In the genomic region with DNA sequence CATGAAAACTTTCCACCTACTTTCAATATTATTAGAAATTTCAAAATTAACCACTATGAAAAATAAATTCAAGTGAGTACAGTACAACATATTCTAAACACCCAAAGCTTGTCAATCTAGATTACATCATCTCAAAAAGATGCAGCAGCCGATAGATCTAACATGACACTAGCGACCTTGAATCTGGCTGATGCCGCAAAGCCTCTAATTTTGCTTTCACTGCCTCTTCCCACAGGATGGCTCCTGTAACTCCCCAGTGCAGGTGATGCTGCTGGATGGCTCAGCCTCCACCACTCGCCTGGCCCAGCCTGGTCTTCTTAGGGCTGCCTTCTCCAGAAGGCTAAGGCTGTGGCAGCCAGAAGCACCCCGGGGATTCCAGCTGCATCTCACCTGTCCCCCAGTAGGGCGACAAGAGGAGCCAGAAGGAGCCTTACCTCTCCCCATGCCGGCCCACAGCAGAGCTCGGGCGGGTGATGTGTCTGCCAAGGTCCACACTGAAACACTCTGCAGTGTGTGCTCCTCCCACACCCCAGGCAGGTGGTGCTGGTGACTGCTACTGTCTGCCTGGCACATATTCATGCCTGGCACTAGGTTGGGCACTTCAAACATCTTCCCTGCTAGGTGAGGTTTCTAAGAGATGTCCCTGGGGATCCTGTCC, we compare ENCODE assay signal across 21 cellular contexts.
DNase-seq lines count a peak whose midpoint lies in the region; ATAC-seq and TF ChIP-seq lines count a peak whose summit lies in the region.
"Had no signal": no experiment of that assay in that cellular context is flagged by ENCODE, and none has a peak within 500 bp of the region (broad histone marks: within the 10 kb centered on the region; RNA-seq: fewer than 3 reads in every experiment).

No MANE protein-coding gene starts in this region.

- H4K20me1 ChIP-seq in Karpas-422 (ENCODE audit: insufficient read depth, low read depth, low read length), result peaks cover 48% of the 10 kb centered on the region

- no peak overlapping the region for H3K4me3 ChIP-seq in Karpas-422 (ENCODE audit: low read length)
- no peak overlapping the region for H3K4me3 ChIP-seq in RWPE2 (ENCODE audit: severe bottlenecking)
- no peak overlapping the region for H3K4me3 ChIP-seq in liver (ENCODE audit: low read depth in 1 of 3, low read length in 3 of 3)
- H3K4me3 ChIP-seq in suprapubic skin, result no peak overlapping the region
- H3K4me3 ChIP-seq: lung, SK-N-MC, tibial artery had no signal

- ATAC-seq in RWPE2 (ENCODE audit: low read depth), result 0 out of 3 replicates have a peak, but pooled peaks have one; percentile 27
- ATAC-seq in HG02623 (IDR thresholded peaks at IDR 0.05; ENCODE audit: unreplicated experiment), result no peak
- ATAC-seq: activated CD4-positive, alpha-beta T cell treated with anti-CD3 and anti-CD28 coated beads for 36 hours had no signal

- H3K9me2 ChIP-seq in Karpas-422 (replicated peaks; ENCODE audit: insufficient read depth, low read length), result no peaks in the 10 kb centered on the region

- peak; percentile 32 for DNase-seq in DMS79 treated with DMSO at 0.1 percent for 48 hours (lab: John Stamatoyannopoulos, UW)
- no peak for DNase-seq in Karpas-422
- no peak for DNase-seq in RWPE2 (ENCODE audit: low spot score)
- no peak for DNase-seq in DMS 273 (lab: John Stamatoyannopoulos, UW; ENCODE audit: unreplicated experiment)
- no peak for DNase-seq in SIG-M5 (lab: John Stamatoyannopoulos, UW)
- DNase-seq in suprapubic skin (ENCODE audit: low spot score in 2 of 2), result no peak
- DNase-seq: activated CD4-positive, alpha-beta T cell treated with anti-CD3 and anti-CD28 coated beads for 36 hours; activated effector memory CD4-positive, alpha-beta T cell treated with anti-CD3 and anti-CD28 coated beads, Interleukin-2, amount 50 U/mL, for 16 hours; amniotic stem cell; BE2C; effector memory CD4-positive, alpha-beta T cell; HFFc6; NCI-H446; small intestine; stimulated activated CD4-positive, alpha-beta T cell treated with anti-CD3 and anti-CD28 coated beads, Interleukin-4, amount 100 ng/mL, for 4 hours; stimulated activated CD8-positive, alpha-beta memory T cell treated with anti-CD3 and anti-CD28 coated beads, Interleukin-4, amount 100 ng/mL, for 48 hours; tibial artery had no signal

- peak; percentile 59 to 64 for TF ChIP-seq RAD21 in liver (IDR thresholded peaks at IDR 0.05)

- peak overlapping the region; percentile 42 for H3K4me2 ChIP-seq in Karpas-422 (ENCODE audit: low read depth, low read length, poor library complexity, severe bottlenecking)

- no peak for TF ChIP-seq EP300 in suprapubic skin (IDR thresholded peaks at IDR 0.05)

- H3K27me3 ChIP-seq in Karpas-422 (ENCODE audit: low read length) (no peaks in the 10 kb centered on the region), RWPE2 (ENCODE audit: insufficient read depth, poor library complexity, severe bottlenecking) (no peaks in the 10 kb centered on the region), liver (ENCODE audit: control insufficient read depth in 4 of 4, insufficient read depth in 4 of 4, low read length in 3 of 4) (no peaks in the 10 kb centered on the region), suprapubic skin (no peaks in the 10 kb centered on the region)
- H3K27me3 ChIP-seq: BE2C, tibial artery had no signal

- H3K9ac ChIP-seq in Karpas-422 (ENCODE audit: low read length) (no peak overlapping the region), liver (ENCODE audit: low read depth in 1 of 2, low read length in 2 of 2) (no peak overlapping the region)

- 46% methylated on average over 9 of the region's 9 CpGs for WGBS in liver
- 76% methylated on average over 7 of the region's 9 CpGs for WGBS in suprapubic skin

- TF ChIP-seq CTCF in RWPE2 (IDR thresholded peaks at IDR 0.05; ENCODE audit: poor library complexity, severe bottlenecking) (no peak), liver (IDR thresholded peaks at IDR 0.05; ENCODE audit: low read depth, low read length, missing input control) (peak; percentile 22), suprapubic skin (IDR thresholded peaks at IDR 0.05) (no peak)

- H3K36me3 ChIP-seq in Karpas-422 (ENCODE audit: insufficient read depth, low read length), result peaks cover 5% of the 10 kb centered on the region; the same call in 1 of the 2 replicates
- no peaks in the 10 kb centered on the region for H3K36me3 ChIP-seq in RWPE2 (ENCODE audit: low read depth)
- H3K36me3 ChIP-seq in liver (ENCODE audit: control insufficient read depth in 4 of 4, insufficient read depth in 3 of 4, low read depth in 1 of 4, low read length in 3 of 4), result peaks cover 0 to 3% (median 1%) of the 10 kb centered on the region in 4 donors
- no peaks in the 10 kb centered on the region for H3K36me3 ChIP-seq in suprapubic skin
- H3K36me3 ChIP-seq: BE2C, tibial artery had no signal

- peaks cover 55% of the 10 kb centered on the region for H3K4me1 ChIP-seq in Karpas-422 (ENCODE audit: low read length)
- no peaks in the 10 kb centered on the region for H3K4me1 ChIP-seq in RWPE2 (ENCODE audit: insufficient read depth, poor library complexity, severe bottlenecking)
- peaks cover 9 to 34% (median 29%) of the 10 kb centered on the region in 4 donors for H3K4me1 ChIP-seq in liver (ENCODE audit: control insufficient read depth in 4 of 4, insufficient read depth in 4 of 4, low read length in 3 of 4)
- peaks cover 2% of the 10 kb centered on the region for H3K4me1 ChIP-seq in suprapubic skin

- peak overlapping the region; percentile 40 for H3K27ac ChIP-seq in Karpas-422 (ENCODE audit: low read length)
- H3K27ac ChIP-seq in RWPE2 (ENCODE audit: poor library complexity, severe bottlenecking), result no peak overlapping the region
- peak overlapping the region; percentile 79 to 82 for H3K27ac ChIP-seq in liver (ENCODE audit: low read depth in 1 of 2, low read length in 2 of 2)
- H3K27ac ChIP-seq in suprapubic skin, result no peak overlapping the region
- H3K27ac ChIP-seq: SK-N-MC had no signal

- H3K79me2 ChIP-seq in Karpas-422 (ENCODE audit: low read length), result peaks cover 88% of the 10 kb centered on the region

- H3K9me3 ChIP-seq in Karpas-422 (ENCODE audit: low read length), result no peaks in the 10 kb centered on the region
- no peaks in the 10 kb centered on the region for H3K9me3 ChIP-seq in RWPE2 (ENCODE audit: severe bottlenecking)
- H3K9me3 ChIP-seq in liver (ENCODE audit: control insufficient read depth in 4 of 4, low read length in 3 of 4), result no peaks in the 10 kb centered on the region
- H3K9me3 ChIP-seq in suprapubic skin, result no peaks in the 10 kb centered on the region
- H3K9me3 ChIP-seq: BE2C, tibial artery had no signal

- TF ChIP-seq POLR2A in suprapubic skin (IDR thresholded peaks at IDR 0.05), result no peak

- H2AFZ ChIP-seq in Karpas-422 (ENCODE audit: low read length), result no peak overlapping the region

TF ChIP-seq in liver, 16 proteins besides CTCF, POLR2A, EP300 and RAD21:
- TF ChIP-seq HNF4A (conservative IDR thresholded peaks at IDR 0.05) (peak; percentile 30 to 76), NR2F2 (IDR thresholded peaks at IDR 0.05) (no peak), RXRA (IDR thresholded peaks at IDR 0.05) (peak in 1 of 2 donors; percentile 40), YY1 (IDR thresholded peaks at IDR 0.05) (peak; percentile 18), FOXA2 (IDR thresholded peaks at IDR 0.05) (no peak), JUND (IDR thresholded peaks at IDR 0.05) (no peak)

Comparison
In these comparisons a context has a peak if more than half of its experiments do, and no peak if none do; other contexts are left out.
1. H3K27ac ChIP-seq: peak in Karpas-422 (single experiment) and liver (2 of 2); none in RWPE2 (single experiment) and suprapubic skin (single experiment).